1 cellular context compared by ENCODE assay signal in the genomic region with DNA sequence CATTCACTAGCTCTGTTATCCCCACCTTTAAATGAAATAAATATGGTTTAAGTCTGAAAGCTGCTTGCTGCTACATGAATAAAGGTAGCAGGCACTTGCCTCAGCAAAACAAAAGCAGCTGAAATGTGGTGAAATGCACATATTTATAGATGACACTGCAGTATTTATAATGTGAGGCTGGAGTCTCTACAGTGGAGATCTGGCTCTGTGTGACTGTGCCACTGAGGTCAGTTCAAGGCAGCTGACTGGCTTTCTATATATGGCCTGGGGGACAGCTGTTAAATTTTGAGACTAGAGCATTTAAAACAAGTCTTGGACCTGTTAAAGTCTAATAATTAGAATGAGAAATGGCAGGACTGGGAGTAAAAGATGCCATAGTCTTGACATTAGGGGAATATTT.
TF ChIP-seq lines count a peak whose summit lies in the region.

No MANE protein-coding gene starts in this region.

TF ChIP-seq in GM23338, 12 proteins besides CTCF, POLR2A, EP300 and RAD21 (continued from another document):
- TF ChIP-seq NANOG (IDR thresholded peaks at IDR 0.05; ENCODE audit: borderline replicate concordance) (no peak), STAT1 (IDR thresholded peaks at IDR 0.05; ENCODE audit: unreplicated experiment) (no peak), ZNF114 (CRISPR knock-in tag; IDR thresholded peaks at IDR 0.05) (no peak), ZNF462 (CRISPR knock-in tag; IDR thresholded peaks at IDR 0.05) (no peak), JUNB (IDR thresholded peaks at IDR 0.05; ENCODE audit: unreplicated experiment) (no peak), EZH2 (IDR thresholded peaks at IDR 0.05; ENCODE audit: low read depth, unreplicated experiment) (no peak), ZNF331 (CRISPR knock-in tag; IDR thresholded peaks at IDR 0.05; ENCODE audit: low read depth) (no peak), POLR2AphosphoS5 (IDR thresholded peaks at IDR 0.05; ENCODE audit: low read depth) (no peak)
- TF ChIP-seq, protein P1, sequence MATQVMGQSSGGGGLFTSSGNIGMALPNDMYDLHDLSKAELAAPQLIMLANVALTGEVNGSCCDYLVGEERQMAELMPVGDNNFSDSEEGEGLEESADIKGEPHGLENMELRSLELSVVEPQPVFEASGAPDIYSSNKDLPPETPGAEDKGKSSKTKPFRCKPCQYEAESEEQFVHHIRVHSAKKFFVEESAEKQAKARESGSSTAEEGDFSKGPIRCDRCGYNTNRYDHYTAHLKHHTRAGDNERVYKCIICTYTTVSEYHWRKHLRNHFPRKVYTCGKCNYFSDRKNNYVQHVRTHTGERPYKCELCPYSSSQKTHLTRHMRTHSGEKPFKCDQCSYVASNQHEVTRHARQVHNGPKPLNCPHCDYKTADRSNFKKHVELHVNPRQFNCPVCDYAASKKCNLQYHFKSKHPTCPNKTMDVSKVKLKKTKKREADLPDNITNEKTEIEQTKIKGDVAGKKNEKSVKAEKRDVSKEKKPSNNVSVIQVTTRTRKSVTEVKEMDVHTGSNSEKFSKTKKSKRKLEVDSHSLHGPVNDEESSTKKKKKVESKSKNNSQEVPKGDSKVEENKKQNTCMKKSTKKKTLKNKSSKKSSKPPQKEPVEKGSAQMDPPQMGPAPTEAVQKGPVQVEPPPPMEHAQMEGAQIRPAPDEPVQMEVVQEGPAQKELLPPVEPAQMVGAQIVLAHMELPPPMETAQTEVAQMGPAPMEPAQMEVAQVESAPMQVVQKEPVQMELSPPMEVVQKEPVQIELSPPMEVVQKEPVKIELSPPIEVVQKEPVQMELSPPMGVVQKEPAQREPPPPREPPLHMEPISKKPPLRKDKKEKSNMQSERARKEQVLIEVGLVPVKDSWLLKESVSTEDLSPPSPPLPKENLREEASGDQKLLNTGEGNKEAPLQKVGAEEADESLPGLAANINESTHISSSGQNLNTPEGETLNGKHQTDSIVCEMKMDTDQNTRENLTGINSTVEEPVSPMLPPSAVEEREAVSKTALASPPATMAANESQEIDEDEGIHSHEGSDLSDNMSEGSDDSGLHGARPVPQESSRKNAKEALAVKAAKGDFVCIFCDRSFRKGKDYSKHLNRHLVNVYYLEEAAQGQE (IDR thresholded peaks at IDR 0.05; ENCODE audit: unreplicated experiment) = no peak
TF ChIP-seq in GM23338: peak in this region for 0.
